In the genomic region with DNA sequence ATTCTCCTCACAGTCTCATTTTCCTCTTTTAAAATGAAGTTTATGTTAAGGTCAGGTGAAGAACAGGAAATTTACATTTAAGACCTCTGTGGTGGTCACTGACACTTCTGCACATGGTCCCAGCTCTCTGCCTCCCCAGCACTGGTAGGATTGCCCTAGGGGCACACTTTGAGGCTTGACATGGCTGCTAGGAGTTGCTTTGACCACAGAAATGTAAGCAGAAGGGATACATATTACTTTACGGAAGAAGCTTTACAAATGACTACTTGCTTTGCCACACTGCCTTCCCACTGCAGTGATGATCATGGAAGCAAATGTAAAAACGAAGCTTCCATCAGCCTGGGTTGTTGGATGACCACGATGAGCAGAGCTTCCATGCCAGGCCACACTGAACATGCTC, we compare ENCODE assay signal across 20 cellular contexts.
"Had no signal": no experiment of that assay in that cellular context is flagged by ENCODE, and none has a peak within 500 bp of the region (broad histone marks: within the 10 kb centered on the region; RNA-seq: fewer than 3 reads in every experiment).

No MANE protein-coding gene starts in this region.

- DNase-seq: effector memory CD4-positive, alpha-beta T cell; foreskin fibroblast; glutamatergic neuron; immature natural killer cell; kidney; left cardiac atrium; left ventricle myocardium inferior; lower lobe of right lung; naive thymus-derived CD4-positive, alpha-beta T cell; nephron progenitor cell; psoas muscle; retina; right lobe of liver; spleen; stimulated activated CD4-positive, alpha-beta T cell treated with anti-CD3 and anti-CD28 coated beads, Interleukin-15, amount 100 ng/mL, for 24 hours; stimulated activated CD4-positive, alpha-beta T cell treated with anti-CD3 and anti-CD28 coated beads, Interleukin-1b, Interleukin-23, amount 100 ng/mL, for 48 hours; stimulated activated CD4-positive, alpha-beta T cell treated with anti-CD3 and anti-CD28 coated beads, Interleukin-4, amount 100 ng/mL, for 4 hours; stimulated activated naive CD4-positive, alpha-beta T cell had no signal

- H3K36me3 ChIP-seq: left ventricle myocardium inferior, lower lobe of right lung, right lobe of liver had no signal

- H3K4me1 ChIP-seq: gastroesophageal sphincter, left ventricle myocardium inferior, lower lobe of right lung, psoas muscle, right lobe of liver, spleen had no signal

- ATAC-seq: esophagus mucosa; gastroesophageal sphincter; left cardiac atrium; lower lobe of right lung; naive thymus-derived CD4-positive, alpha-beta T cell; psoas muscle; right lobe of liver had no signal

- H3K27me3 ChIP-seq: gastroesophageal sphincter, right lobe of liver, spleen had no signal

- H3K9me3 ChIP-seq: gastroesophageal sphincter, left ventricle myocardium inferior, lower lobe of right lung, psoas muscle, right lobe of liver, spleen had no signal

- H3K4me3 ChIP-seq: gastroesophageal sphincter, left ventricle myocardium inferior, lower lobe of right lung, psoas muscle, right lobe of liver, spleen had no signal

- H3K27ac ChIP-seq: gastroesophageal sphincter, left ventricle myocardium inferior, lower lobe of right lung, psoas muscle, right lobe of liver, spleen had no signal
